Comparison of ENCODE assay signal across 29 cellular contexts in the genomic region with DNA sequence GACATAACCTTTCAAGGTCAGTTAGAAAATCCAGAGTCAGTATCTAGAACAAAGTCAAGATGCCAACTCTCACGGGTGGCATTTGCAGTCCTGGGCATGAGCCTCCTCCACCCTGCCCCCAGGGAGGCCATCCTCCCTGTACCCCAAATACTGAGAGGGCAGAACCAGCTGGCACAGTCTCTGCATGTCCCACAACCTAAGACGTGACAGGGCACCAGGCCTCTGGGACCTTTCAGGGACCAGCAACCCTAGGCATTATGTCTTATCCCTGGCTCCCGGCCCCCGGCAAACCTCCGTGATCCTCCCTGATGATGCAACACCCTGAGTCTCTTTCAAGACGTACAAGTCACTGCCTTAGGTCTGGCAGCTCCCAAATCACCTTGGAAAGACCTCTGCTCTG. TPM values are rescaled to one million over a fixed set of nuclear protein-coding genes. Genes with fewer than 3 reads are reported as not detected.
DNase-seq lines count a peak whose midpoint lies in the region; ATAC-seq, FAIRE-seq and TF ChIP-seq lines count a peak whose summit lies in the region.
"Had no signal": no experiment of that assay in that cellular context is flagged by ENCODE, and none has a peak within 500 bp of the region (broad histone marks: within the 10 kb centered on the region; RNA-seq: fewer than 3 reads in every experiment).

No MANE protein-coding gene starts in this region.

- TF ChIP-seq POLR2A in breast epithelium (IDR thresholded peaks at IDR 0.05), result no peak

- FAIRE-seq in pancreas (lab: Jason Lieb, UNC), result no peak
- FAIRE-seq: A204.1 had no signal

- no peaks in the 10 kb centered on the region for H3K9me3 ChIP-seq in breast epithelium
- no peaks in the 10 kb centered on the region for H3K9me3 ChIP-seq in psoas muscle
- no peaks in the 10 kb centered on the region for H3K9me3 ChIP-seq in pancreas

- ATAC-seq in psoas muscle (peak; percentile 21 to 60 (median 47)), pancreas (no peak)
- ATAC-seq: left colon, natural killer cell, sciatic nerve had no signal

- TF ChIP-seq CTCF in MCF 10A (IDR thresholded peaks at IDR 0.05; ENCODE audit: unreplicated experiment), result no peak
- no peak for TF ChIP-seq CTCF in breast epithelium (IDR thresholded peaks at IDR 0.05)
- no peak for TF ChIP-seq CTCF in fibroblast of the aortic adventitia (IDR thresholded peaks at IDR 0.05; ENCODE audit: insufficient read depth, low read length)
- no peak for TF ChIP-seq CTCF in psoas muscle (IDR thresholded peaks at IDR 0.05)
- no peak for TF ChIP-seq CTCF in CD14-positive monocyte (IDR thresholded peaks at IDR 0.05)
- no peak for TF ChIP-seq CTCF in pancreas (IDR thresholded peaks at IDR 0.05)

- H3K27ac Mint-ChIP-seq in MCF 10A (ENCODE audit: low read depth, unreplicated experiment) (no peak overlapping the region), CD14-positive monocyte (peak overlapping the region in 1 of 7 donors; percentile 49)
- H3K27ac Mint-ChIP-seq: natural killer cell, type B pancreatic cell had no signal

- intact Hi-C loops in MCF 10A (cut with micrococcal nuclease) (no loop called here), breast epithelium (cut with DNase I; ENCODE audit: low total_unique reads) (loop anchor here (10.0 kb wide), 1 partner anchor 500 kb away; no protein-coding TSS in a partner anchor), psoas muscle (cut with DNase I) (loop anchor here in 1 of 2 donors (10.0 kb wide), 1 partner anchor 260 kb away; no protein-coding TSS in a partner anchor), CD14-positive monocyte (cut with micrococcal nuclease) (no loop called here), pancreas (cut with DNase I) (no loop called here)

- CTCF ChIA-PET in MCF 10A (lab: Yijun Ruan, JAX), result interaction anchor here (0.7 to 1.0 kb wide), 2 partner anchors 184 to 189 kb away, joined by 3 to 4 read pairs; no protein-coding TSS in a partner anchor

- DNase-seq in MCF 10A (ENCODE audit: unreplicated experiment) (peak; percentile 45), breast epithelium (ENCODE audit: low spot score in 2 of 2) (no peak), OCI-M1 (lab: John Stamatoyannopoulos, UW) (peak; percentile 56), fibroblast of the aortic adventitia (ENCODE audit: low read depth) (peak; percentile 54), psoas muscle (peak; percentile 66 to 85), CD14-positive monocyte (ENCODE audit: low spot score) (no peak), putamen (ENCODE audit: low spot score) (no peak), pancreas (no peak)
- DNase-seq: activated CD4-positive, alpha-beta T cell treated with anti-CD3 and anti-CD28 coated beads for 4 hours; activated naive CD4-positive, alpha-beta T cell treated with anti-CD3 and anti-CD28 coated beads, Interleukin-2, amount 50 U/mL, for 16 hours; anterior cingulate cortex; cerebellar nuclear complex; erythroblast; GOT3; left colon; midbrain; MV-4-11; natural killer cell; NCI-H2171 treated with DMSO at 0.1 percent for 48 hours; NCI-H69; SHP77 treated with DMSO at 0.1 percent for 48 hours; stimulated activated CD4-positive, alpha-beta T cell treated with anti-CD3 and anti-CD28 coated beads, Interleukin-15, amount 100 ng/mL, for 24 hours; SW 1271 had no signal

- BruUV-seq in MCF 10A (replicated peaks; lab: Mats Ljungman, UMichigan), result no TSS peak

- H3K4me3 ChIP-seq in breast epithelium, result no peak overlapping the region
- H3K4me3 ChIP-seq in fibroblast of the aortic adventitia (ENCODE audit: low read depth, low read length), result no peak overlapping the region
- H3K4me3 ChIP-seq in psoas muscle, result peak overlapping the region; percentile 71
- no peak overlapping the region for H3K4me3 ChIP-seq in pancreas

- H3K9me3 Mint-ChIP-seq in MCF 10A (ENCODE audit: unreplicated experiment) (no peaks in the 10 kb centered on the region), CD14-positive monocyte (peaks cover 0 to 2% (median 0%) of the 10 kb centered on the region in 7 donors)
- H3K9me3 Mint-ChIP-seq: natural killer cell, type B pancreatic cell had no signal

- POLR2A ChIA-PET in MCF 10A (lab: Yijun Ruan, JAX), result interaction anchor here (0.5 kb wide), 1 partner anchor 11 kb away, joined by 4 read pairs; no protein-coding TSS in a partner anchor

- H3K27me3 Mint-ChIP-seq in MCF 10A (ENCODE audit: insufficient read depth, unreplicated experiment) (peaks cover 10% of the 10 kb centered on the region), CD14-positive monocyte (ENCODE audit: low read depth in 3 of 3) (peaks cover 15 to 18% (median 17%) of the 10 kb centered on the region in 3 donors)

- H3K36me3 ChIP-seq in breast epithelium (no peaks in the 10 kb centered on the region), psoas muscle (ENCODE audit: insufficient read depth in 1 of 2, low read depth in 1 of 2) (peaks cover 0 to 24% of the 10 kb centered on the region in 2 donors), pancreas (no peaks in the 10 kb centered on the region)

- H3K4me3 Mint-ChIP-seq in MCF 10A (ENCODE audit: unreplicated experiment) (no peak overlapping the region), CD14-positive monocyte (peak overlapping the region in 1 of 2 donors; percentile 51)
- H3K4me3 Mint-ChIP-seq: natural killer cell, type B pancreatic cell had no signal

- H3K4me1 ChIP-seq in breast epithelium (no peaks in the 10 kb centered on the region), psoas muscle (peaks cover 45% of the 10 kb centered on the region), pancreas (no peaks in the 10 kb centered on the region)

- H3K27me3 ChIP-seq in breast epithelium, result no peaks in the 10 kb centered on the region
- no peaks in the 10 kb centered on the region for H3K27me3 ChIP-seq in psoas muscle (ENCODE audit: insufficient read depth in 3 of 3, low read length in 2 of 3)
- no peaks in the 10 kb centered on the region for H3K27me3 ChIP-seq in pancreas

- H3K4me1 Mint-ChIP-seq in MCF 10A (ENCODE audit: insufficient read depth, unreplicated experiment) (peaks cover 11% of the 10 kb centered on the region), CD14-positive monocyte (peaks cover 37% of the 10 kb centered on the region)

- H3K36me3 Mint-ChIP-seq in MCF 10A (ENCODE audit: insufficient read depth, unreplicated experiment), result no peaks in the 10 kb centered on the region
- H3K36me3 Mint-ChIP-seq in CD14-positive monocyte, result no peaks in the 10 kb centered on the region
- H3K36me3 Mint-ChIP-seq: natural killer cell, type B pancreatic cell had no signal

- WGBS in psoas muscle, 3 donors, result 25 to 35% (median 31%) methylated on average over 6 of the region's 6 CpGs
- WGBS in pancreas, 2 donors, result 73 to 81% methylated on average over 6 of the region's 6 CpGs

- H3K27ac ChIP-seq in breast epithelium (no peak overlapping the region), psoas muscle (peak overlapping the region; percentile 93), pancreas (no peak overlapping the region)

RNA-seq across cellular contexts. Expression of gene MB, which starts 2.0 kb away (rescaled TPM):
- total RNA-seq in MCF 10A (2022) (not detected in 2 replicates), breast epithelium (10 to 100 TPM in 1 of 3 donors, 1 to 10 TPM in 1, under 1 TPM in 1; 0.48 to 13.1 (median 10.0) TPM), fibroblast of the aortic adventitia (ENCODE audit: low replicate concordance) (not detected in 2 replicates), psoas muscle (1,000 to 10,000 TPM; 6,836 to 9,981 (median 8,612) TPM), pancreas (1 to 10 TPM in 1 of 6 donors, under 1 TPM in 3, not detected in 2; 0.46 to 6.6 (median 0.70) TPM)
- polyA plus RNA-seq in psoas muscle (over 10,000 TPM in 2 of 3 donors, 1,000 to 10,000 TPM in 1; 9,385 to 12,606 (median 10,019) TPM), CD14-positive monocyte (not detected), pancreas (1 to 10 TPM; 1.5 to 5.4 TPM)
- total RNA-seq: glomerular endothelial cell, natural killer cell, osteocyte, sciatic nerve had no signal
- polyA plus RNA-seq: BJ had no signal

RNA-seq across cellular contexts. Expression of gene APOL6, which starts 33.1 kb away (rescaled TPM):
- total RNA-seq in MCF 10A (2022) (7.2 and 9.6 TPM in 2 replicates), breast epithelium (10 to 100 TPM; 21.2 to 59.7 (median 25.6) TPM), fibroblast of the aortic adventitia (ENCODE audit: low replicate concordance) (29.4 and 33.1 TPM in 2 replicates), psoas muscle (1 to 10 TPM; 1.8 to 9.5 (median 6.1) TPM), pancreas (10 to 100 TPM in 2 of 6 donors, 1 to 10 TPM in 4; 2.5 to 12.6 (median 4.3) TPM)
- polyA plus RNA-seq in psoas muscle (1 to 10 TPM in 2 of 3 donors, under 1 TPM in 1; 0.87 to 2.4 (median 1.0) TPM), CD14-positive monocyte (10 to 100 TPM in 1 of 2 donors, 1 to 10 TPM in 1; 7.6 to 13.6 TPM), pancreas (1 to 10 TPM; 2.0 to 3.4 TPM)

Comparison
In these comparisons a context has a peak if more than half of its experiments do, and no peak if none do; other contexts are left out.
1. DNase-seq: peak in MCF 10A (single experiment), OCI-M1 (single experiment), fibroblast of the aortic adventitia (single experiment) and psoas muscle (2 of 2); none in breast epithelium (0 of 2), CD14-positive monocyte (single experiment), putamen (single experiment) and pancreas (0 of 6).
2. ATAC-seq: peak in psoas muscle (4 of 4); none in pancreas (0 of 4).
3. RNA of gene MB, which starts 2.0 kb away (total RNA-seq): 6,836 to 9,981 TPM in psoas muscle; 0.48 to 13.1 TPM in breast epithelium, 0.46 to 6.6 TPM in pancreas, not detected in MCF 10A and not detected in fibroblast of the aortic adventitia; every median in the first group is over 100 times any median in the second.